ENCODE assay signal across 8 cellular contexts in genomic region chr4:104494161-104494560, GRCh38. TPM values are rescaled to one million over a fixed set of nuclear protein-coding genes. Genes with fewer than 3 reads are reported as not detected.
A peak's percentile ranks its signal among the peaks of the same experiment; 100 is the strongest.
DNase-seq lines count a peak whose midpoint lies in the region; ATAC-seq and TF ChIP-seq lines count a peak whose summit lies in the region.

No MANE protein-coding gene starts in this region.

- H3K27ac Mint-ChIP-seq in stimulated activated naive B cell treated with anti-CD40 and anti-IgM and Interleukin-4, amounts not matched to agents 10 μg/mL and 1 μg/mL and 100 μg/mL, for 72 hours = no peak overlapping the region

- peak overlapping the region; percentile 98 for H3K4me3 ChIP-seq in GM12865 (ENCODE audit: low read depth, low read length)
- peak overlapping the region; percentile 36 for H3K4me3 ChIP-seq in SJSA1
- H3K4me3 ChIP-seq in gastroesophageal sphincter = peak overlapping the region; percentile 63 to 87
- H3K4me3 ChIP-seq in prostate gland = peak overlapping the region; percentile 38 to 43

- TF ChIP-seq EP300 in gastroesophageal sphincter (IDR thresholded peaks at IDR 0.05) = no peak

- no peak overlapping the region for H3K27ac ChIP-seq in SJSA1
- peak overlapping the region; percentile 75 to 93 (median 90) for H3K27ac ChIP-seq in gastroesophageal sphincter
- peak overlapping the region; percentile 64 for H3K27ac ChIP-seq in prostate gland

- peaks cover 21 to 44% of the 10 kb centered on the region in 2 donors for H3K4me1 Mint-ChIP-seq in stimulated activated naive B cell treated with anti-CD40 and anti-IgM and Interleukin-4, amounts not matched to agents 10 μg/mL and 1 μg/mL and 100 μg/mL, for 72 hours

- H3K4me3 Mint-ChIP-seq in stimulated activated naive B cell treated with anti-CD40 and anti-IgM and Interleukin-4, amounts not matched to agents 10 μg/mL and 1 μg/mL and 100 μg/mL, for 72 hours = no peak overlapping the region

- H3K36me3 ChIP-seq in SJSA1 (no peaks in the 10 kb centered on the region), gastroesophageal sphincter (no peaks in the 10 kb centered on the region), prostate gland (no peaks in the 10 kb centered on the region)

- H3K36me3 Mint-ChIP-seq in stimulated activated naive B cell treated with anti-CD40 and anti-IgM and Interleukin-4, amounts not matched to agents 10 μg/mL and 1 μg/mL and 100 μg/mL, for 72 hours = no peaks in the 10 kb centered on the region

- ATAC-seq in gastroesophageal sphincter = no peak
- ATAC-seq in stimulated activated naive B cell treated with anti-CD40 and anti-IgM and Interleukin-4, amounts not matched to agents 10 μg/mL and 1 μg/mL and 100 μg/mL, for 72 hours (replicated peaks) = no peak

- DNase-seq in GM12865 (ENCODE audit: low read depth) (no peak), SJSA1 (ENCODE audit: low read depth in 1 of 2, low spot score in 2 of 2) (no peak), prostate gland (ENCODE audit: low spot score) (no peak), CD1c-positive myeloid dendritic cell (ENCODE audit: extremely low spot score) (no peak), NAMALWA (ENCODE audit: low spot score) (no peak), iPS-NIHi11 (ENCODE audit: low spot score) (no peak)
- DNase-seq in stimulated activated naive B cell treated with anti-CD40 and anti-IgM and Interleukin-4, amounts not matched to agents 10 μg/mL and 1 μg/mL and 100 μg/mL, for 72 hours = no peak

- 7 to 21% methylated on average over 5 of the region's 5 CpGs for WGBS in gastroesophageal sphincter (ENCODE audit: low coverage in 1 of 2), 2 donors
- 20% methylated on average over 5 of the region's 5 CpGs for WGBS in prostate gland

- no peaks in the 10 kb centered on the region for H3K9me3 ChIP-seq in SJSA1 (replicated peaks)
- no peaks in the 10 kb centered on the region for H3K9me3 ChIP-seq in gastroesophageal sphincter
- no peaks in the 10 kb centered on the region for H3K9me3 ChIP-seq in prostate gland

- no peak for TF ChIP-seq POLR2A in gastroesophageal sphincter (IDR thresholded peaks at IDR 0.05)
- no peak for TF ChIP-seq POLR2A in prostate gland (IDR thresholded peaks at IDR 0.05)

- H3K27me3 ChIP-seq in SJSA1 (replicated peaks) (peaks cover 13% of the 10 kb centered on the region), gastroesophageal sphincter (no peaks in the 10 kb centered on the region), prostate gland (replicated peaks; ENCODE audit: insufficient read depth) (no peaks in the 10 kb centered on the region)

- intact Hi-C loops in prostate gland (cut with DNase I) = no loop called here

- TF ChIP-seq CTCF in GM12865 (IDR thresholded peaks at IDR 0.05; ENCODE audit: insufficient read depth, low read depth, low read length, missing control alignments) (no peak), gastroesophageal sphincter (IDR thresholded peaks at IDR 0.05) (no peak), prostate gland (IDR thresholded peaks at IDR 0.05) (no peak)

- H3K27me3 Mint-ChIP-seq in stimulated activated naive B cell treated with anti-CD40 and anti-IgM and Interleukin-4, amounts not matched to agents 10 μg/mL and 1 μg/mL and 100 μg/mL, for 72 hours = peaks cover 47 to 71% of the 10 kb centered on the region in 2 donors

- H3K4me1 ChIP-seq in SJSA1 (replicated peaks) = peaks cover 11% of the 10 kb centered on the region
- peaks cover 0 to 69% (median 0%) of the 10 kb centered on the region in 3 donors for H3K4me1 ChIP-seq in gastroesophageal sphincter
- no peaks in the 10 kb centered on the region for H3K4me1 ChIP-seq in prostate gland (replicated peaks)

- H3K9me3 Mint-ChIP-seq in stimulated activated naive B cell treated with anti-CD40 and anti-IgM and Interleukin-4, amounts not matched to agents 10 μg/mL and 1 μg/mL and 100 μg/mL, for 72 hours = no peaks in the 10 kb centered on the region

RNA-seq across cellular contexts. Expression of gene CXXC4, which starts 0.5 kb away (rescaled TPM):
- total RNA-seq in SJSA1 (2014; rRNA removed; shearing (Covaris generic)) = 0.37 and 0.56 TPM in 2 replicates
- total RNA-seq in gastroesophageal sphincter (1 to 10 TPM in 3 of 4 donors, under 1 TPM in 1; 0.40 to 4.8 (median 3.0) TPM), prostate gland (1 to 10 TPM; 1.2 to 7.0 TPM)

Comparison
In these comparisons a context has a peak if more than half of its experiments do, and no peak if none do; other contexts are left out.
1. H3K4me3 ChIP-seq: peak in every context shown above with its lines; median percentile 98 in GM12865; 75 in gastroesophageal sphincter; 40 in prostate gland; 36 in SJSA1.